19 cellular contexts compared by ENCODE assay signal in genomic region chr1:1247341-1247913, GRCh38.
"Had no signal": no experiment of that assay in that cellular context is flagged by ENCODE, and none has a peak within 500 bp of the region (broad histone marks: within the 10 kb centered on the region; RNA-seq: fewer than 3 reads in every experiment).

No MANE protein-coding gene starts in this region.

- H3K9me3 Mint-ChIP-seq: activated naive CD4-positive, alpha-beta T cell treated with anti-CD3 and anti-CD28 coated beads, Interleukin-2, amount 50 U/mL, for 72 hours; nephron; stimulated activated effector memory CD8-positive, alpha-beta T cell treated with anti-CD3 and anti-CD28 coated beads, Interleukin-12 subunit alpha, Interleukin-12 subunit beta, amount 100 ng/mL, for 72 hours; stimulated activated naive CD8-positive, alpha-beta T cell treated with anti-CD3 and anti-CD28 coated beads, Interleukin-15, amount 100 ng/mL, for 72 hours had no signal

- H3K9me3 ChIP-seq: adrenal gland, breast epithelium, right lobe of liver, tibial artery had no signal

- H3K36me3 ChIP-seq: breast epithelium, right lobe of liver had no signal

- H3K4me1 ChIP-seq: adrenal gland, right lobe of liver had no signal

- ATAC-seq: activated naive CD4-positive, alpha-beta T cell treated with anti-CD3 and anti-CD28 coated beads, Interleukin-2, amount 50 U/mL, for 72 hours; left ventricle myocardium superior; stimulated activated effector memory CD8-positive, alpha-beta T cell treated with anti-CD3 and anti-CD28 coated beads, Interleukin-12 subunit alpha, Interleukin-12 subunit beta, amount 100 ng/mL, for 72 hours had no signal

- H3K27ac Mint-ChIP-seq: activated naive CD4-positive, alpha-beta T cell treated with anti-CD3 and anti-CD28 coated beads, Interleukin-2, amount 50 U/mL, for 72 hours; nephron; stimulated activated effector memory CD8-positive, alpha-beta T cell treated with anti-CD3 and anti-CD28 coated beads, Interleukin-12 subunit alpha, Interleukin-12 subunit beta, amount 100 ng/mL, for 72 hours had no signal

- H3K27ac ChIP-seq: adrenal gland, breast epithelium, coronary artery, right lobe of liver, tibial artery had no signal

- H3K27me3 ChIP-seq: right lobe of liver had no signal

- H3K4me3 Mint-ChIP-seq: nephron; stimulated activated effector memory CD8-positive, alpha-beta T cell treated with anti-CD3 and anti-CD28 coated beads, Interleukin-12 subunit alpha, Interleukin-12 subunit beta, amount 100 ng/mL, for 72 hours had no signal

- H3K4me3 ChIP-seq: adrenal gland, right lobe of liver, tibial artery had no signal

- DNase-seq: activated CD4-positive, alpha-beta T cell treated with anti-CD3 and anti-CD28 coated beads for 1 hour; activated gamma-delta T cell treated with Interleukin-2 at 50 U/mL for 16 hours; activated T-cell treated with anti-CD3 and anti-CD28 coated beads, Interleukin-2, amount 50 U/mL, for 1 hour; adrenal gland; foreskin melanocyte; kidney glomerular epithelial cell; left ventricle myocardium superior; mammary epithelial cell; nucleus accumbens; stimulated activated CD4-positive, alpha-beta T cell treated with anti-CD3 and anti-CD28 coated beads, Interleukin-2, amount 100 ng/mL, for 24 hours; stimulated activated naive CD8-positive, alpha-beta T cell treated with anti-CD3 and anti-CD28 coated beads, Interleukin-15, amount 100 ng/mL, for 72 hours; T-helper 9 cell; tibial artery had no signal

- H3K4me1 Mint-ChIP-seq: nephron had no signal

- H3K36me3 Mint-ChIP-seq: activated naive CD4-positive, alpha-beta T cell treated with anti-CD3 and anti-CD28 coated beads, Interleukin-2, amount 50 U/mL, for 72 hours had no signal

- H3K27me3 Mint-ChIP-seq: stimulated activated naive CD8-positive, alpha-beta T cell treated with anti-CD3 and anti-CD28 coated beads, Interleukin-15, amount 100 ng/mL, for 72 hours had no signal
